In genomic region chr16:29310852-29311314, GRCh38 we compare ENCODE assay signal across 16 cellular contexts.
DNase-seq lines count a peak whose midpoint lies in the region; ATAC-seq, FAIRE-seq and TF ChIP-seq lines count a peak whose summit lies in the region.
"Had no signal": no experiment of that assay in that cellular context is flagged by ENCODE, and none has a peak within 500 bp of the region (broad histone marks: within the 10 kb centered on the region; RNA-seq: fewer than 3 reads in every experiment).

No MANE protein-coding gene starts in this region.

- H3K36me3 ChIP-seq in psoas muscle (ENCODE audit: insufficient read depth in 1 of 2, low read depth in 1 of 2), result no peaks in the 10 kb centered on the region
- H3K36me3 ChIP-seq: BLaER1 treated with 17β-estradiol and CSF1 and Interleukin-3, amounts not matched to agents 10 nM and 100 nM; colonic mucosa; upper lobe of left lung had no signal

- no peak for FAIRE-seq in GM19239 (lab: Jason Lieb, UNC)

- CTCF ChIA-PET in WTC11 (lab: Charles Lee), result no interaction called here

- ATAC-seq in WTC11 (peak; percentile 30; the same call in 1 of the 2 replicates), right cardiac atrium (peak; percentile 49 to 70), psoas muscle (peak in 3 of 4 donors; percentile 61 to 69 (median 67))

- intact Hi-C loops in right cardiac atrium (cut with DNase I) (no loop called here), psoas muscle (cut with DNase I) (loop anchor here (10.0 kb wide), 1 partner anchor 196 kb away; no protein-coding TSS in a partner anchor)

- H3K27me3 ChIP-seq in right cardiac atrium (ENCODE audit: control insufficient read depth, insufficient read depth), result no peaks in the 10 kb centered on the region
- H3K27me3 ChIP-seq in psoas muscle (ENCODE audit: insufficient read depth in 3 of 3, low read length in 2 of 3), result no peaks in the 10 kb centered on the region
- H3K27me3 ChIP-seq: BLaER1 treated with 17β-estradiol and CSF1 and Interleukin-3, amounts not matched to agents 10 nM and 100 nM; colonic mucosa; esophagus muscularis mucosa; upper lobe of left lung had no signal

- H3K4me1 Mint-ChIP-seq in WTC11, result 0 out of 2 replicates have a peak, but pooled peaks cover 2% of the 10 kb centered on the region

- no peaks in the 10 kb centered on the region for H3K27me3 Mint-ChIP-seq in WTC11 (ENCODE audit: low read depth)

- 45% methylated on average over 11 of the region's 11 CpGs for WGBS in right cardiac atrium
- 26 to 46% (median 34%) methylated on average over 11 of the region's 11 CpGs for WGBS in psoas muscle, 3 donors

- H3K27ac Mint-ChIP-seq in WTC11, result no peak overlapping the region

- H3K9me3 Mint-ChIP-seq in WTC11, result no peaks in the 10 kb centered on the region

- H3K4me3 ChIP-seq in right cardiac atrium (ENCODE audit: low read length) (no peak overlapping the region), psoas muscle (no peak overlapping the region)
- H3K4me3 ChIP-seq: BLaER1 treated with 17β-estradiol and CSF1 and Interleukin-3, amounts not matched to agents 10 nM and 100 nM; colonic mucosa; esophagus muscularis mucosa; upper lobe of left lung had no signal

- peak; percentile 53 for DNase-seq in Ammon's horn (ENCODE audit: low spot score)
- DNase-seq in WTC11 (ENCODE audit: low spot score), result no peak
- peak; percentile 63 to 90 (median 84) for DNase-seq in right cardiac atrium
- peak in 1 of 2 donors; percentile 53 for DNase-seq in psoas muscle
- DNase-seq in GM19239 (ENCODE audit: insufficient read length, low spot score), result no peak
- no peak for DNase-seq in DMS153 treated with DMSO at 0.1 percent for 48 hours (lab: John Stamatoyannopoulos, UW; ENCODE audit: unreplicated experiment)
- no peak for DNase-seq in NCI-H1694 (lab: John Stamatoyannopoulos, UW)
- no peak for DNase-seq in cortex of kidney (lab: John Stamatoyannopoulos, UW)
- DNase-seq: activated CD4-positive, CD25-positive, alpha-beta regulatory T cell treated with anti-CD3 and anti-CD28 coated beads, Interleukin-2, amount 50 U/mL, for 72 hours; colonic mucosa; midbrain; stimulated activated CD4-positive, alpha-beta T cell treated with anti-CD3 and anti-CD28 coated beads, Interleukin-1b, Interleukin-23, amount 100 ng/mL, for 48 hours had no signal

- no peak overlapping the region for H3K4me3 Mint-ChIP-seq in WTC11

- H3K9me3 ChIP-seq in right cardiac atrium (ENCODE audit: control insufficient read depth, low read length) (no peaks in the 10 kb centered on the region), psoas muscle (no peaks in the 10 kb centered on the region)
- H3K9me3 ChIP-seq: BLaER1 treated with 17β-estradiol and CSF1 and Interleukin-3, amounts not matched to agents 10 nM and 100 nM; colonic mucosa; esophagus muscularis mucosa; upper lobe of left lung had no signal

- no peaks in the 10 kb centered on the region for H3K36me3 Mint-ChIP-seq in WTC11

- POLR2A ChIA-PET in WTC11 (lab: Charles Lee), result no interaction called here

- H3K4me1 ChIP-seq in right cardiac atrium (ENCODE audit: control insufficient read depth, insufficient read depth, low read length) (peaks cover 3% of the 10 kb centered on the region), psoas muscle (no peaks in the 10 kb centered on the region)
- H3K4me1 ChIP-seq: colonic mucosa had no signal

- H3K27ac ChIP-seq in right cardiac atrium (ENCODE audit: low read length) (no peak overlapping the region), psoas muscle (no peak overlapping the region)
- H3K27ac ChIP-seq: BLaER1 treated with 17β-estradiol and CSF1 and Interleukin-3, amounts not matched to agents 10 nM and 100 nM; colonic mucosa; esophagus muscularis mucosa; parathyroid adenoma; upper lobe of left lung had no signal

- TF ChIP-seq CTCF in WTC11 (IDR thresholded peaks at IDR 0.05), result no peak
- TF ChIP-seq CTCF in psoas muscle (IDR thresholded peaks at IDR 0.05), result no peak

TF ChIP-seq in WTC11, 78 proteins besides CTCF, POLR2A, EP300 and RAD21:
- TF ChIP-seq GTF2I (CRISPR knock-in tag; conservative IDR thresholded peaks at IDR 0.05) (no peak), NFATC4 (CRISPR knock-in tag; IDR thresholded peaks at IDR 0.05) (no peak), NR2C2 (CRISPR knock-in tag; IDR thresholded peaks at IDR 0.05) (no peak), FOXP1 (CRISPR knock-in tag; IDR thresholded peaks at IDR 0.05; ENCODE audit: borderline replicate concordance) (no peak), MLX (CRISPR knock-in tag; IDR thresholded peaks at IDR 0.05) (no peak), CREB1 (CRISPR knock-in tag; IDR thresholded peaks at IDR 0.05) (no peak), HMGA2 (CRISPR knock-in tag; IDR thresholded peaks at IDR 0.05) (no peak), JAZF1 (CRISPR knock-in tag; IDR thresholded peaks at IDR 0.05) (no peak)
- TF ChIP-seq, protein P1, sequence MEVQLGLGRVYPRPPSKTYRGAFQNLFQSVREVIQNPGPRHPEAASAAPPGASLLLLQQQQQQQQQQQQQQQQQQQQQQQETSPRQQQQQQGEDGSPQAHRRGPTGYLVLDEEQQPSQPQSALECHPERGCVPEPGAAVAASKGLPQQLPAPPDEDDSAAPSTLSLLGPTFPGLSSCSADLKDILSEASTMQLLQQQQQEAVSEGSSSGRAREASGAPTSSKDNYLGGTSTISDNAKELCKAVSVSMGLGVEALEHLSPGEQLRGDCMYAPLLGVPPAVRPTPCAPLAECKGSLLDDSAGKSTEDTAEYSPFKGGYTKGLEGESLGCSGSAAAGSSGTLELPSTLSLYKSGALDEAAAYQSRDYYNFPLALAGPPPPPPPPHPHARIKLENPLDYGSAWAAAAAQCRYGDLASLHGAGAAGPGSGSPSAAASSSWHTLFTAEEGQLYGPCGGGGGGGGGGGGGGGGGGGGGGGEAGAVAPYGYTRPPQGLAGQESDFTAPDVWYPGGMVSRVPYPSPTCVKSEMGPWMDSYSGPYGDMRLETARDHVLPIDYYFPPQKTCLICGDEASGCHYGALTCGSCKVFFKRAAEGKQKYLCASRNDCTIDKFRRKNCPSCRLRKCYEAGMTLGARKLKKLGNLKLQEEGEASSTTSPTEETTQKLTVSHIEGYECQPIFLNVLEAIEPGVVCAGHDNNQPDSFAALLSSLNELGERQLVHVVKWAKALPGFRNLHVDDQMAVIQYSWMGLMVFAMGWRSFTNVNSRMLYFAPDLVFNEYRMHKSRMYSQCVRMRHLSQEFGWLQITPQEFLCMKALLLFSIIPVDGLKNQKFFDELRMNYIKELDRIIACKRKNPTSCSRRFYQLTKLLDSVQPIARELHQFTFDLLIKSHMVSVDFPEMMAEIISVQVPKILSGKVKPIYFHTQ (CRISPR knock-in tag; IDR thresholded peaks at IDR 0.05), result no peak
- TF ChIP-seq, protein P2, sequence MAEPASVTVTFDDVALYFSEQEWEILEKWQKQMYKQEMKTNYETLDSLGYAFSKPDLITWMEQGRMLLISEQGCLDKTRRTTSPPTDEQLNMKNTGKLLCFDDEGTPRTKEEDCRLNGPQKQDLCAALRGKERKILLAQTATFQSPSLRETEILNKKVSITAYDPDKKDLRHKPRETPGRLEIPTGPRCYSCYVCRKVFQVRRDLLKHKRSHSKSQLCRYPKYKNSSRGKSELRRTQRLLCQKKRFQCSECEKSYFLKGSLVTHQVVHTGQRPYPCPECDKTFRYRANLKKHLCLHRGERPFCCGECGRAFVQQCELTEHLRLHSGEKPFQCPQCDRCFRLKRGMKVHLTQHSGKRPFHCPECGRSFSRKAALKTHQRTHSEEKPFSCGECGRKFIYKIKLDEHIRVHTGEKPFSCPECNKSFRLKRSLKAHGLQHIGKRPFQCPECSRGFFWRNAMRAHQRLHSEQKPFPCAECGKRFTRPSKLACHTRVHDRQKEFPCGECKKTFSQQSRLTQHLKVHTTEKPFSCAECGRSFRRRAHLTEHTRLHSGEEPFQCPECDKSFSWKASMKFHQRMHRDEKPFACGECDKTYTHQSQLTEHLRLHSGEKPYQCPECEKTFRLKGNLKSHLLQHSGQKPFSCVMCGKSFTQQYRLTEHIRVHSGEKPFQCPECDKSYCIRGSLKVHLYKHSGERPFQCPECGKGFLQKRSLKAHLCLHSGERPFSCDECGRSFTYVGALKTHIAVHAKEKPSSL (CRISPR knock-in tag; conservative IDR thresholded peaks at IDR 0.05), result no peak
- TF ChIP-seq, protein P3, sequence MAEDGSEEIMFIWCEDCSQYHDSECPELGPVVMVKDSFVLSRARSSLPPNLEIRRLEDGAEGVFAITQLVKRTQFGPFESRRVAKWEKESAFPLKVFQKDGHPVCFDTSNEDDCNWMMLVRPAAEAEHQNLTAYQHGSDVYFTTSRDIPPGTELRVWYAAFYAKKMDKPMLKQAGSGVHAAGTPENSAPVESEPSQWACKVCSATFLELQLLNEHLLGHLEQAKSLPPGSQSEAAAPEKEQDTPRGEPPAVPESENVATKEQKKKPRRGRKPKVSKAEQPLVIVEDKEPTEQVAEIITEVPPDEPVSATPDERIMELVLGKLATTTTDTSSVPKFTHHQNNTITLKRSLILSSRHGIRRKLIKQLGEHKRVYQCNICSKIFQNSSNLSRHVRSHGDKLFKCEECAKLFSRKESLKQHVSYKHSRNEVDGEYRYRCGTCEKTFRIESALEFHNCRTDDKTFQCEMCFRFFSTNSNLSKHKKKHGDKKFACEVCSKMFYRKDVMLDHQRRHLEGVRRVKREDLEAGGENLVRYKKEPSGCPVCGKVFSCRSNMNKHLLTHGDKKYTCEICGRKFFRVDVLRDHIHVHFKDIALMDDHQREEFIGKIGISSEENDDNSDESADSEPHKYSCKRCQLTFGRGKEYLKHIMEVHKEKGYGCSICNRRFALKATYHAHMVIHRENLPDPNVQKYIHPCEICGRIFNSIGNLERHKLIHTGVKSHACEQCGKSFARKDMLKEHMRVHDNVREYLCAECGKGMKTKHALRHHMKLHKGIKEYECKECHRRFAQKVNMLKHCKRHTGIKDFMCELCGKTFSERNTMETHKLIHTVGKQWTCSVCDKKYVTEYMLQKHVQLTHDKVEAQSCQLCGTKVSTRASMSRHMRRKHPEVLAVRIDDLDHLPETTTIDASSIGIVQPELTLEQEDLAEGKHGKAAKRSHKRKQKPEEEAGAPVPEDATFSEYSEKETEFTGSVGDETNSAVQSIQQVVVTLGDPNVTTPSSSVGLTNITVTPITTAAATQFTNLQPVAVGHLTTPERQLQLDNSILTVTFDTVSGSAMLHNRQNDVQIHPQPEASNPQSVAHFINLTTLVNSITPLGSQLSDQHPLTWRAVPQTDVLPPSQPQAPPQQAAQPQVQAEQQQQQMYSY (CRISPR knock-in tag; IDR thresholded peaks at IDR 0.05), result no peak

Comparison
In these comparisons a context has a peak if more than half of its experiments do, and no peak if none do; other contexts are left out.
1. DNase-seq: peak in Ammon's horn (single experiment) and right cardiac atrium (3 of 3); none in WTC11 (single experiment), GM19239 (single experiment), DMS153 treated with DMSO at 0.1 percent for 48 hours (single experiment), NCI-H1694 (single experiment) and cortex of kidney (single experiment).
2. intact Hi-C loops: an anchor here in psoas muscle (10.0 kb wide); none called in right cardiac atrium.
3. Peak in every context shown above with its lines, with median percentiles within 50 percentile points of each other: ATAC-seq.